Comparison of ENCODE assay signal across 11 cellular contexts in the genomic region with DNA sequence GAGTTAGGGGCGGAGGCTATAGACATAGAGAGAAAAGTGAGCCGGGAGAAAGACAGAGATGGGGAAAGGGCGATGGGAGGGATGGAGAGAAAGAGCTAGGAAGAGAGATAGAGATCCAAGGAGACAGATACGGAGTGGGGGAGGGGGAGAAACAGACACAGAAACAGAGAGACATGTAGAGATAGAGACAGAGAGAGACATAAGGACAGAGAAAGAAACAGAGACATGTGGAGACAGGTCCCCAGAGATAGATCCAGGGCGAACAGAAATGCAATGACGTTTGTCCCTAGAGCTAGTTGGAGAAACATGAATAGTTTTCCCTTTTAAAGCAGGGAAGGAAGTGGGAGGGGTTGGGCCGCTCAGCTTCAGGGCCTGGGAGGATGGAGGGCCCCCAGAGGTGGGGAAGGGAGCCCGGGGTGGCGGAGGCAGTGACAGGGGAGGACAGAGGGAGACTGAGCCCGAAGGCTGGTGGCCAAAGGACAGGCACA. TPM values are rescaled to one million over a fixed set of nuclear protein-coding genes. Genes with fewer than 3 reads are reported as not detected.
DNase-seq lines count a peak whose midpoint lies in the region; ATAC-seq and TF ChIP-seq lines count a peak whose summit lies in the region.
"Had no signal": no experiment of that assay in that cellular context is flagged by ENCODE, and none has a peak within 500 bp of the region (broad histone marks: within the 10 kb centered on the region; RNA-seq: fewer than 3 reads in every experiment).

No MANE protein-coding gene starts in this region.

- H3K9ac ChIP-seq in BLaER1 (peak overlapping the region; percentile 83), parathyroid adenoma (no peak overlapping the region)

- H3K4me2 ChIP-seq in BLaER1: peak overlapping the region; percentile 79
- H3K4me2 ChIP-seq in parathyroid adenoma (ENCODE audit: low read length): no peak overlapping the region

- H3K27ac ChIP-seq in BLaER1 (peak overlapping the region; percentile 85), parathyroid adenoma (peak overlapping the region; percentile 80)
- no peak overlapping the region for H3K27ac ChIP-seq in naive thymus-derived CD4-positive, alpha-beta T cell (ENCODE audit: low read depth, low read length)

- H3K9me3 ChIP-seq in BLaER1 (no peaks in the 10 kb centered on the region), parathyroid adenoma (ENCODE audit: control insufficient read depth, low read length) (no peaks in the 10 kb centered on the region)
- no peaks in the 10 kb centered on the region for H3K9me3 ChIP-seq in naive thymus-derived CD4-positive, alpha-beta T cell (ENCODE audit: control insufficient read depth in 2 of 3, low read length in 3 of 3)

- CTCF ChIA-PET in naive thymus-derived CD4-positive, alpha-beta T cell (lab: Charles Lee): interaction anchor here (1.3 kb wide), 1 partner anchor 349 kb away, joined by 4 read pairs; no protein-coding TSS in a partner anchor

- peaks cover 27% of the 10 kb centered on the region for H3K4me1 Mint-ChIP-seq in activated T-helper 1 cell treated with anti-CD3 and anti-CD28 coated beads, Interleukin-12 subunit alpha, Interleukin-12 subunit beta, Interleukin-2, Interleukin-4 antibody, amounts not matched to agents 30 ng/mL and 10 ng/mL and 1 ng/mL, durations not matched to agents 14 hours and 24 hours and 36 hours (ENCODE audit: low read depth)
- peaks cover 0 to 36% (median 0%) of the 10 kb centered on the region in 7 donors for H3K4me1 Mint-ChIP-seq in naive thymus-derived CD4-positive, alpha-beta T cell

- H3K9me3 Mint-ChIP-seq in activated T-helper 1 cell treated with anti-CD3 and anti-CD28 coated beads, Interleukin-12 subunit alpha, Interleukin-12 subunit beta, Interleukin-2, Interleukin-4 antibody, amounts not matched to agents 30 ng/mL and 10 ng/mL and 1 ng/mL, durations not matched to agents 14 hours and 24 hours and 36 hours: no peaks in the 10 kb centered on the region
- peaks cover 0 to 2% (median 0%) of the 10 kb centered on the region in 11 donors for H3K9me3 Mint-ChIP-seq in naive thymus-derived CD4-positive, alpha-beta T cell
- H3K9me3 Mint-ChIP-seq: CD8-positive, alpha-beta T cell; effector memory CD8-positive, alpha-beta T cell had no signal

- peak; percentile 53 to 55 for ATAC-seq in left cardiac atrium
- ATAC-seq in naive thymus-derived CD4-positive, alpha-beta T cell: no peak
- ATAC-seq: CD8-positive, alpha-beta T cell; effector memory CD8-positive, alpha-beta T cell had no signal

- TF ChIP-seq CTCF in parathyroid adenoma (IDR thresholded peaks at IDR 0.05): no peak

- POLR2A ChIA-PET in naive thymus-derived CD4-positive, alpha-beta T cell (lab: Charles Lee): no interaction called here

- intact Hi-C loops in activated T-helper 1 cell treated with anti-CD3 and anti-CD28 coated beads, Interleukin-12 subunit alpha, Interleukin-12 subunit beta, Interleukin-2, Interleukin-4 antibody, amounts not matched to agents 30 ng/mL and 10 ng/mL and 1 ng/mL, durations not matched to agents 14 hours and 24 hours and 36 hours (cut with micrococcal nuclease): no loop called here
- intact Hi-C loops in left cardiac atrium (cut with DNase I): no loop called here
- intact Hi-C loops in naive thymus-derived CD4-positive, alpha-beta T cell (cut with micrococcal nuclease): no loop called here

- no peaks in the 10 kb centered on the region for H4K20me1 ChIP-seq in BLaER1

- peak overlapping the region; percentile 64 for H3K4me3 ChIP-seq in BLaER1
- H3K4me3 ChIP-seq in parathyroid adenoma (ENCODE audit: low read depth, low read length): no peak overlapping the region
- H3K4me3 ChIP-seq in naive thymus-derived CD4-positive, alpha-beta T cell (ENCODE audit: low read length): no peak overlapping the region

- H3K27ac Mint-ChIP-seq in activated T-helper 1 cell treated with anti-CD3 and anti-CD28 coated beads, Interleukin-12 subunit alpha, Interleukin-12 subunit beta, Interleukin-2, Interleukin-4 antibody, amounts not matched to agents 30 ng/mL and 10 ng/mL and 1 ng/mL, durations not matched to agents 14 hours and 24 hours and 36 hours: peak overlapping the region; percentile 68
- H3K27ac Mint-ChIP-seq in naive thymus-derived CD4-positive, alpha-beta T cell: peak overlapping the region in 1 of 9 donors; percentile 67
- H3K27ac Mint-ChIP-seq: CD8-positive, alpha-beta T cell had no signal

- peaks cover 2% of the 10 kb centered on the region for H3K27me3 Mint-ChIP-seq in activated T-helper 1 cell treated with anti-CD3 and anti-CD28 coated beads, Interleukin-12 subunit alpha, Interleukin-12 subunit beta, Interleukin-2, Interleukin-4 antibody, amounts not matched to agents 30 ng/mL and 10 ng/mL and 1 ng/mL, durations not matched to agents 14 hours and 24 hours and 36 hours (ENCODE audit: insufficient read depth)
- peaks cover 5 to 20% (median 11%) of the 10 kb centered on the region in 5 donors for H3K27me3 Mint-ChIP-seq in naive thymus-derived CD4-positive, alpha-beta T cell

- H3K79me2 ChIP-seq in parathyroid adenoma: no peaks in the 10 kb centered on the region

- peak overlapping the region; percentile 68 for H2AFZ ChIP-seq in parathyroid adenoma

- peaks cover 10% of the 10 kb centered on the region for H3K36me3 ChIP-seq in BLaER1
- no peaks in the 10 kb centered on the region for H3K36me3 ChIP-seq in parathyroid adenoma (ENCODE audit: control insufficient read depth, insufficient read depth, low read length)
- H3K36me3 ChIP-seq in naive thymus-derived CD4-positive, alpha-beta T cell (ENCODE audit: control insufficient read depth in 2 of 3, insufficient read depth in 3 of 3, low read length in 3 of 3): no peaks in the 10 kb centered on the region

- peak overlapping the region; percentile 75 for H3K4me3 Mint-ChIP-seq in activated T-helper 1 cell treated with anti-CD3 and anti-CD28 coated beads, Interleukin-12 subunit alpha, Interleukin-12 subunit beta, Interleukin-2, Interleukin-4 antibody, amounts not matched to agents 30 ng/mL and 10 ng/mL and 1 ng/mL, durations not matched to agents 14 hours and 24 hours and 36 hours
- peak overlapping the region in 1 of 10 donors; percentile 67 for H3K4me3 Mint-ChIP-seq in naive thymus-derived CD4-positive, alpha-beta T cell
- H3K4me3 Mint-ChIP-seq: CD8-positive, alpha-beta T cell; effector memory CD8-positive, alpha-beta T cell had no signal

- H3K36me3 Mint-ChIP-seq in activated T-helper 1 cell treated with anti-CD3 and anti-CD28 coated beads, Interleukin-12 subunit alpha, Interleukin-12 subunit beta, Interleukin-2, Interleukin-4 antibody, amounts not matched to agents 30 ng/mL and 10 ng/mL and 1 ng/mL, durations not matched to agents 14 hours and 24 hours and 36 hours (ENCODE audit: low read depth): peaks cover 2% of the 10 kb centered on the region
- H3K36me3 Mint-ChIP-seq in naive thymus-derived CD4-positive, alpha-beta T cell: peaks cover 0 to 17% (median 0%) of the 10 kb centered on the region in 5 donors
- H3K36me3 Mint-ChIP-seq: CD8-positive, alpha-beta T cell had no signal

- no peak for DNase-seq in activated T-helper 1 cell treated with anti-CD3 and anti-CD28 coated beads, Interleukin-12 subunit alpha, Interleukin-12 subunit beta, Interleukin-2, Interleukin-4 antibody, amounts not matched to agents 30 ng/mL and 10 ng/mL and 1 ng/mL, durations not matched to agents 14 hours and 24 hours and 36 hours (ENCODE audit: low spot score)
- peak; percentile 75 for DNase-seq in left cardiac atrium
- no peak for DNase-seq in stimulated activated naive CD4-positive, alpha-beta T cell (lab: John Stamatoyannopoulos, UW)
- DNase-seq in naive thymus-derived CD4-positive, alpha-beta T cell: no peak
- DNase-seq in GOT3 (lab: John Stamatoyannopoulos, UW): no peak
- no peak for DNase-seq in NCI-H187 (lab: John Stamatoyannopoulos, UW)
- DNase-seq: CD8-positive, alpha-beta T cell; effector memory CD8-positive, alpha-beta T cell had no signal

- peaks cover 70% of the 10 kb centered on the region for H3K4me1 ChIP-seq in BLaER1
- H3K4me1 ChIP-seq in parathyroid adenoma: peaks cover 9% of the 10 kb centered on the region
- no peaks in the 10 kb centered on the region for H3K4me1 ChIP-seq in naive thymus-derived CD4-positive, alpha-beta T cell (ENCODE audit: control insufficient read depth in 2 of 2, insufficient read depth in 2 of 2, low read length in 2 of 2)

- H3K27me3 ChIP-seq in BLaER1 (no peaks in the 10 kb centered on the region), parathyroid adenoma (ENCODE audit: control insufficient read depth, insufficient read depth, low read length) (no peaks in the 10 kb centered on the region)
- no peaks in the 10 kb centered on the region for H3K27me3 ChIP-seq in naive thymus-derived CD4-positive, alpha-beta T cell (ENCODE audit: control insufficient read depth in 2 of 2, insufficient read depth in 2 of 2, low read length in 2 of 2)

RNA-seq across cellular contexts. Expression of a gene that starts 4.6 kb away (rescaled TPM):
- total RNA-seq in activated T-helper 1 cell treated with anti-CD3 and anti-CD28 coated beads, Interleukin-12 subunit alpha, Interleukin-12 subunit beta, Interleukin-2, Interleukin-4 antibody, amounts not matched to agents 30 ng/mL and 10 ng/mL and 1 ng/mL, durations not matched to agents 14 hours and 24 hours and 36 hours: 65.1 and 66.9 TPM in 2 replicates
- total RNA-seq in left cardiac atrium: 10 to 100 TPM; 34.4 to 67.0 TPM
- total RNA-seq in naive thymus-derived CD4-positive, alpha-beta T cell: 10 to 100 TPM in 1 of 5 experiments, 1 to 10 TPM in 1, under 1 TPM in 1, not detected in 2; 0.53 to 61.2 (median 2.1) TPM
- polyA plus RNA-seq in naive thymus-derived CD4-positive, alpha-beta T cell: not detected
- total RNA-seq: CD8-positive, alpha-beta T cell; NCI-H460 had no signal

RNA-seq across cellular contexts. Expression of a gene that starts 12.8 kb away (rescaled TPM):
- 79.6 and 86.8 TPM in 2 replicates for total RNA-seq in activated T-helper 1 cell treated with anti-CD3 and anti-CD28 coated beads, Interleukin-12 subunit alpha, Interleukin-12 subunit beta, Interleukin-2, Interleukin-4 antibody, amounts not matched to agents 30 ng/mL and 10 ng/mL and 1 ng/mL, durations not matched to agents 14 hours and 24 hours and 36 hours
- 10 to 100 TPM in 1 of 2 donors, 1 to 10 TPM in 1; 8.6 to 13.6 TPM for total RNA-seq in left cardiac atrium
- 10 to 100 TPM; 35.5 to 56.9 (median 38.7) TPM for total RNA-seq in naive thymus-derived CD4-positive, alpha-beta T cell
- 100 to 1,000 TPM; 120 to 139 TPM for polyA plus RNA-seq in naive thymus-derived CD4-positive, alpha-beta T cell

RNA-seq across cellular contexts. Expression of a gene that starts 27.6 kb away (rescaled TPM):
- 1.4 and 1.7 TPM in 2 replicates for total RNA-seq in activated T-helper 1 cell treated with anti-CD3 and anti-CD28 coated beads, Interleukin-12 subunit alpha, Interleukin-12 subunit beta, Interleukin-2, Interleukin-4 antibody, amounts not matched to agents 30 ng/mL and 10 ng/mL and 1 ng/mL, durations not matched to agents 14 hours and 24 hours and 36 hours
- under 1 TPM in 1 of 2 donors, not detected in 1; 0.26 TPM for total RNA-seq in left cardiac atrium
- total RNA-seq in naive thymus-derived CD4-positive, alpha-beta T cell: under 1 TPM in 2 of 5 experiments, not detected in 3; 0.46 to 0.51 TPM
- polyA plus RNA-seq in naive thymus-derived CD4-positive, alpha-beta T cell: not detected
- total RNA-seq: CD8-positive, alpha-beta T cell had no signal

RNA-seq across cellular contexts. Expression of a gene that starts 52.4 kb away (rescaled TPM):
- 0.71 TPM in 1 of 2 replicates, not detected in the other for total RNA-seq in activated T-helper 1 cell treated with anti-CD3 and anti-CD28 coated beads, Interleukin-12 subunit alpha, Interleukin-12 subunit beta, Interleukin-2, Interleukin-4 antibody, amounts not matched to agents 30 ng/mL and 10 ng/mL and 1 ng/mL, durations not matched to agents 14 hours and 24 hours and 36 hours
- total RNA-seq in left cardiac atrium: 1 to 10 TPM; 2.1 to 5.9 TPM
- total RNA-seq in naive thymus-derived CD4-positive, alpha-beta T cell: under 1 TPM in 1 of 5 experiments, not detected in 4; 0.88 TPM
- 1 to 10 TPM in 1 of 2 donors, not detected in 1; 1.5 TPM for polyA plus RNA-seq in naive thymus-derived CD4-positive, alpha-beta T cell
- total RNA-seq: CD8-positive, alpha-beta T cell had no signal
